Comparison of ENCODE assay signal across 25 cellular contexts in genomic region chr5:176750144-176750543, GRCh38.
"Had no signal": no experiment of that assay in that cellular context is flagged by ENCODE, and none has a peak within 500 bp of the region (broad histone marks: within the 10 kb centered on the region; RNA-seq: fewer than 3 reads in every experiment).

No MANE protein-coding gene starts in this region.

- H2AFZ ChIP-seq: parathyroid adenoma had no signal

- H3K4me1 ChIP-seq: gastroesophageal sphincter, parathyroid adenoma, prostate gland, right lobe of liver, stomach, transverse colon had no signal

- H3K4me3 Mint-ChIP-seq: immature natural killer cell; nephron; stimulated activated naive B cell treated with anti-CD40 and anti-IgM and Interleukin-4, amounts not matched to agents 10 μg/mL and 1 μg/mL and 100 μg/mL, for 72 hours had no signal

- H3K4me3 ChIP-seq: coronary artery, gastroesophageal sphincter, left ventricle myocardium inferior, lung, prostate gland, right lobe of liver, stomach, thoracic aorta, transverse colon had no signal

- H3K9ac ChIP-seq: parathyroid adenoma had no signal

- H3K9me3 Mint-ChIP-seq: immature natural killer cell had no signal

- H3K9me3 ChIP-seq: gastroesophageal sphincter, prostate gland, right lobe of liver, thoracic aorta, transverse colon had no signal

- H3K79me2 ChIP-seq: parathyroid adenoma had no signal

- H3K36me3 ChIP-seq: gastroesophageal sphincter, left ventricle myocardium inferior, prostate gland, right lobe of liver, stomach, thoracic aorta, transverse colon had no signal

- DNase-seq: effector CD8-positive, alpha-beta T cell; glutamatergic neuron; immature natural killer cell; kidney; left cardiac atrium; left ventricle myocardium inferior; mesenchymal stem cell; midbrain; occipital lobe; stimulated activated CD4-positive, alpha-beta T cell treated with anti-CD3 and anti-CD28 coated beads, Interleukin-4, amount 100 ng/mL, for 4 hours; stimulated activated naive B cell treated with anti-CD40 and anti-IgM and Interleukin-4, amounts not matched to agents 10 μg/mL and 1 μg/mL and 100 μg/mL, for 72 hours; stomach; substantia nigra; transverse colon had no signal

- H3K36me3 Mint-ChIP-seq: immature natural killer cell; stimulated activated naive B cell treated with anti-CD40 and anti-IgM and Interleukin-4, amounts not matched to agents 10 μg/mL and 1 μg/mL and 100 μg/mL, for 72 hours had no signal

- ATAC-seq: esophagus mucosa; gastroesophageal sphincter; left cardiac atrium; right lobe of liver; stimulated activated naive B cell treated with anti-CD40 and anti-IgM and Interleukin-4, amounts not matched to agents 10 μg/mL and 1 μg/mL and 100 μg/mL, for 72 hours had no signal

- H3K27ac Mint-ChIP-seq: immature natural killer cell; nephron; stimulated activated naive B cell treated with anti-CD40 and anti-IgM and Interleukin-4, amounts not matched to agents 10 μg/mL and 1 μg/mL and 100 μg/mL, for 72 hours had no signal

- H3K27me3 ChIP-seq: right lobe of liver had no signal

- H3K27ac ChIP-seq: coronary artery, gastroesophageal sphincter, left ventricle myocardium inferior, parathyroid adenoma, prostate gland, right lobe of liver, stomach, thoracic aorta, transverse colon had no signal

- FAIRE-seq: endometrium, kidney, urothelium cell line had no signal
